24 cellular contexts compared by ENCODE assay signal in genomic region chr15:64919721-64920120, GRCh38. TPM values are rescaled to one million over a fixed set of nuclear protein-coding genes. Genes with fewer than 3 reads are reported as not detected.
DNase-seq lines count a peak whose midpoint lies in the region; ATAC-seq, FAIRE-seq and TF ChIP-seq lines count a peak whose summit lies in the region.
"Had no signal": no experiment of that assay in that cellular context is flagged by ENCODE, and none has a peak within 500 bp of the region (broad histone marks: within the 10 kb centered on the region; RNA-seq: fewer than 3 reads in every experiment).

No MANE protein-coding gene starts in this region.

- CTCF ChIA-PET in H1 (lab: Charles Lee; ENCODE audit: partially characterized antibody), result no interaction called here

- H2BK15ac ChIP-seq in H1 (ENCODE audit: low read length), result no peak overlapping the region

- no peak overlapping the region for H3K14ac ChIP-seq in H1 (ENCODE audit: insufficient read length)

- no peak overlapping the region for H3K56ac ChIP-seq in H1 (replicated peaks; ENCODE audit: insufficient read length, low read depth, low read length)

- H3K79me1 ChIP-seq in H1 (ENCODE audit: low read depth, low read length), result no peaks in the 10 kb centered on the region

- no peaks in the 10 kb centered on the region for H3K9me3 ChIP-seq in H1 (ENCODE audit: insufficient read depth in 2 of 2, low read depth in 1 of 2, low read length in 1 of 2)
- H3K9me3 ChIP-seq: BE2C, BLaER1 had no signal

- TF ChIP-seq RAD21 in H1 (IDR thresholded peaks at IDR 0.05 in 1 of 2, conservative IDR thresholded peaks at IDR 0.05 in 1 of 2; ENCODE audit: low read depth in 2 of 2, low read length in 2 of 2), result no peak

- H3K23ac ChIP-seq in H1 (ENCODE audit: insufficient read length), result no peak overlapping the region

- H2AK5ac ChIP-seq in H1 (ENCODE audit: low read depth, low read length), result no peak overlapping the region

- no peak overlapping the region for H2BK12ac ChIP-seq in H1 (ENCODE audit: low read depth, low read length)

- WGBS in H1 (ENCODE audit: extremely low coverage in 1 of 2, insufficient coverage in 1 of 2, insufficient read length in 1 of 2, insufficient replicate concordance in 2 of 2, low coverage in 1 of 2, low lambda C conversion rate in 2 of 2, missing lambda C conversion rate in 1 of 2), 2 experiments, result 91% methylated on average over 4 of the region's 4 CpGs; no CpG with 5 or more reads in 1 of the 2 experiments

- TF ChIP-seq POLR2A in H1 (IDR thresholded peaks at IDR 0.05; ENCODE audit: control extremely low read depth in 1 of 2, low read depth in 2 of 2, low read length in 2 of 2), result no peak

- ATAC-seq in Right ventricle myocardium inferior (no peak), HG03097 (IDR thresholded peaks at IDR 0.05; ENCODE audit: low FRiP score, unreplicated experiment) (no peak)
- ATAC-seq: GM12878 had no signal

- no peaks in the 10 kb centered on the region for H4K20me1 ChIP-seq in H1 (replicated peaks in 1 of 2; ENCODE audit: control insufficient read depth in 1 of 2, insufficient read depth in 2 of 2, low read length in 2 of 2)
- H4K20me1 ChIP-seq: BLaER1 had no signal

- H3K23me2 ChIP-seq in H1 (ENCODE audit: low read depth, low read length), result no peaks in the 10 kb centered on the region

- H3K27ac ChIP-seq in H1 (ENCODE audit: low read depth, low read length), result no peak overlapping the region
- H3K27ac ChIP-seq: BLaER1 had no signal

- H2BK20ac ChIP-seq in H1 (ENCODE audit: low read length), result no peak overlapping the region

- peaks cover 0 to 11% (median 8%) of the 10 kb centered on the region in 4 experiments; a peak in 6 of 7 replicates for H3K4me1 ChIP-seq in H1 (replicated peaks in 1 of 4; ENCODE audit: control insufficient read depth in 3 of 4, insufficient read depth in 4 of 4, low read length in 3 of 4)

- H2BK5ac ChIP-seq in H1 (ENCODE audit: low read depth, low read length), result no peak overlapping the region

- FAIRE-seq in H1 (lab: Jason Lieb, UNC), result no peak
- FAIRE-seq: A204.1, GM12878, GM12892, GM18507 had no signal

- no peak overlapping the region for H3K18ac ChIP-seq in H1 (ENCODE audit: extremely low read depth, low read length)

- TF ChIP-seq CTCF in H1 (IDR thresholded peaks at IDR 0.05; ENCODE audit: control extremely low read depth in 1 of 3, insufficient read depth in 1 of 3, low read depth in 1 of 3, low read length in 3 of 3), result no peak

- no peaks in the 10 kb centered on the region for H3K79me2 ChIP-seq in H1 (ENCODE audit: control insufficient read depth in 1 of 2, insufficient read depth in 2 of 2, low read length in 2 of 2)

- POLR2A ChIA-PET in H1 (lab: Charles Lee; ENCODE audit: partially characterized antibody), result interaction anchor here (0.7 to 1.6 kb wide), 2 partner anchors 8 to 13 kb away, joined by 3 to 4 read pairs; partner anchors contain the start of gene ANKDD1A

- H3K36me3 ChIP-seq in H1 (ENCODE audit: control insufficient read depth in 2 of 4, insufficient read depth in 4 of 4, low read length in 3 of 4), result no peaks in the 10 kb centered on the region
- H3K36me3 ChIP-seq: BE2C, BLaER1 had no signal

- H2BK120ac ChIP-seq in H1 (replicated peaks; ENCODE audit: low read depth, low read length), result no peak overlapping the region

- H4K5ac ChIP-seq in H1 (ENCODE audit: insufficient read length, low read depth, low read length), result no peak overlapping the region

- no peak overlapping the region for H4K8ac ChIP-seq in H1 (ENCODE audit: extremely low read depth, insufficient read depth, low read length)

- H3K9ac ChIP-seq in H1 (replicated peaks in 1 of 4; ENCODE audit: extremely low read depth in 1 of 4, low read depth in 3 of 4, low read length in 3 of 4), result no peak overlapping the region
- H3K9ac ChIP-seq: BLaER1 had no signal

- H3K4me2 ChIP-seq in H1 (ENCODE audit: insufficient read depth in 1 of 2, low read depth in 2 of 2, low read length in 2 of 2), result no peak overlapping the region
- H3K4me2 ChIP-seq: BLaER1 had no signal

- 0 out of 7 replicates have a peak, but pooled peaks cover 0 to under 1% (median 0%) of the 10 kb centered on the region in 4 experiments for H3K27me3 ChIP-seq in H1 (replicated peaks in 1 of 4; ENCODE audit: control insufficient read depth in 3 of 4, extremely low read depth in 1 of 4, insufficient read depth in 3 of 4, low read length in 3 of 4)
- H3K27me3 ChIP-seq: BE2C, BLaER1 had no signal

- no peak for TF ChIP-seq EP300 in H1 (IDR thresholded peaks at IDR 0.05; ENCODE audit: borderline replicate concordance in 1 of 2, low read depth in 2 of 2, low read length in 2 of 2)

- H3K4ac ChIP-seq in H1 (replicated peaks; ENCODE audit: insufficient read length, low read depth, low read length), result no peak overlapping the region

- no peak overlapping the region for H4K91ac ChIP-seq in H1 (replicated peaks; ENCODE audit: insufficient read length, low read length)

- intact Hi-C loops in cardiac septum (cut with DNase I), result no loop called here
- intact Hi-C loops in Right ventricle myocardium inferior (cut with DNase I), result no loop called here

- DNase-seq in cardiac septum (ENCODE audit: low spot score), result peak; percentile 59
- no peak for DNase-seq in Right ventricle myocardium inferior (ENCODE audit: missing footprints)
- DNase-seq in H1 (ENCODE audit: low read depth in 1 of 2, low spot score in 2 of 2), result no peak
- DNase-seq in dedifferentiated amniotic fluid mesenchymal stem cell (ENCODE audit: extremely low spot score), result no peak
- DNase-seq: 8988T; ACHN; BE2C; C1 segment of cervical spinal cord; CD4-positive, alpha-beta memory T cell; CD4-positive, CD25-positive, alpha-beta regulatory T cell; COR-L47; DMS 273 treated with DMSO at 0.1 percent for 48 hours; DMS153; DMS53; DMS79; DND-41; EL; GDM1 had no signal

- H3K4me3 ChIP-seq in H1 (ENCODE audit: extremely low read depth in 1 of 4, insufficient read depth in 2 of 4, low read depth in 3 of 4, low read length in 4 of 4), result no peak overlapping the region
- H3K4me3 ChIP-seq: BLaER1, GM12878 had no signal

- H2AFZ ChIP-seq in H1 (ENCODE audit: low read length), result no peak overlapping the region

TF ChIP-seq in H1, 55 proteins besides CTCF, POLR2A, EP300 and RAD21:
- TF ChIP-seq SUZ12 (IDR thresholded peaks at IDR 0.05; ENCODE audit: low read length) (no peak), E2F6 (IDR thresholded peaks at IDR 0.05) (peak; percentile 82), MAX (IDR thresholded peaks at IDR 0.05) (peak; percentile 41; the same call in 1 of the 2 replicates)

RNA-seq across cellular contexts. Expression of gene ANKDD1A, which starts 8.0 kb away (rescaled TPM):
- 1.4 TPM for total RNA-seq in cardiac septum
- total RNA-seq in Right ventricle myocardium inferior, result 1.1 TPM
- total RNA-seq in H1 (2021; fragmentation: NEBNext Ultra II Directional; extraction: Animal tissue kit (Norgen Biotek cat#: 25700)), result 5.0 and 5.7 TPM in 2 replicates
- polyA plus RNA-seq in H1 (2011; rRNA removed), result 4.1 and 6.8 TPM in 2 replicates
- polyA plus RNA-seq in H1 (2011; cell fraction: cytosol; rRNA removed), result 5.8 TPM
- 24.6 TPM for polyA plus RNA-seq in H1 (2011; cell fraction: nucleus; rRNA removed)
- polyA plus RNA-seq in H1 (2012, experiment 1 of 2), result 3.7 to 5.5 TPM (median 4.6 TPM) in 4 replicates
- polyA plus RNA-seq in H1 (2012, experiment 2 of 2), result 1.8 TPM
- 2.9 TPM for polyA plus RNA-seq in H1 (2013, experiment 1 of 2)
- polyA plus RNA-seq in H1 (2013, experiment 2 of 2), result 3.0 TPM
- 7.9 and 11.9 TPM in 2 replicates for polyA minus RNA-seq in H1 (2011; rRNA and poly(A)+ RNA removed)
- 3.4 TPM for polyA minus RNA-seq in H1 (2011; cell fraction: cytosol; rRNA and poly(A)+ RNA removed)
- polyA minus RNA-seq in H1 (2011; cell fraction: nucleus; rRNA and poly(A)+ RNA removed), result 20.7 TPM
